ENCODE assay signal across 23 cellular contexts in the genomic region with DNA sequence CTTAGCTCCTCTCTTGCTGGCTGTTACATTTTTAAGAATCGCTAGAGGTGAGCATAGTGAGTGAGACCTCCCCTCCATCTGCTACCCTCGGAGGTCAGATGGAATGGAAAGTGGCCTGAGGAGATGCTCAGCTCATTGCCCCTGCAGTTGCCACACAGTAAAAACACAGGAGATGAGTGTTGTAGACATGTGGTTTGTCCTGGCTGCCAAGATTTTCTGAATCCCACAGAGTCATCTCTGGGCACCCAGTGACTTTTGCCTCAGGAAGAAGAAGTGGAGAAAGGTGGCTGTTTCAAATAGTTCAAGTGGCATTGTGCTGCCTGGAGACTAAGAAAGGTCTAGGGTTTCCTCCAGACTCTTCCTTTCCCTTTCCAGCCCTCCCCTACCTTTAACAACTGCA.
A peak's percentile ranks its signal among the peaks of the same experiment; 100 is the strongest.
DNase-seq lines count a peak whose midpoint lies in the region; ATAC-seq, FAIRE-seq and TF ChIP-seq lines count a peak whose summit lies in the region.
"Had no signal": no experiment of that assay in that cellular context is flagged by ENCODE, and none has a peak within 500 bp of the region (broad histone marks: within the 10 kb centered on the region; RNA-seq: fewer than 3 reads in every experiment).

No MANE protein-coding gene starts in this region.

- no peak overlapping the region for H4K91ac ChIP-seq in H9 (ENCODE audit: insufficient read length, low read depth, low read length)

- ATAC-seq in HG03460 (IDR thresholded peaks at IDR 0.05; ENCODE audit: unreplicated experiment) (no peak), gastrocnemius medialis (no peak)
- ATAC-seq: HepG2 had no signal

- H3K36me3 ChIP-seq in OCI-LY7 (ENCODE audit: insufficient read depth, low read length) (no peaks in the 10 kb centered on the region), gastrocnemius medialis (no peaks in the 10 kb centered on the region), small intestine (ENCODE audit: control insufficient read depth in 2 of 2, insufficient read depth in 2 of 2, low read length in 2 of 2) (no peaks in the 10 kb centered on the region)
- H3K36me3 ChIP-seq: BE2C had no signal

- no peak overlapping the region for H2BK120ac ChIP-seq in H9 (ENCODE audit: low read depth, low read length, poor library complexity, severe bottlenecking)

- H2BK20ac ChIP-seq in H9 (ENCODE audit: low read depth, low read length, poor library complexity, severe bottlenecking): no peak overlapping the region

- TF ChIP-seq CTCF in H9 (conservative IDR thresholded peaks at IDR 0.05): no peak
- TF ChIP-seq CTCF in OCI-LY7 (conservative IDR thresholded peaks at IDR 0.05; ENCODE audit: low read length): no peak
- TF ChIP-seq CTCF in gastrocnemius medialis (IDR thresholded peaks at IDR 0.05 in 4 of 5, conservative IDR thresholded peaks at IDR 0.05 in 1 of 5): no peak

- no peak overlapping the region for H2BK5ac ChIP-seq in H9 (ENCODE audit: insufficient read length, low read length)

- H2BK12ac ChIP-seq in H9 (ENCODE audit: insufficient read length, low read depth, low read length): no peak overlapping the region

- no peak overlapping the region for H3K4me3 Mint-ChIP-seq in H9
- H3K4me3 Mint-ChIP-seq: CD8-positive, alpha-beta memory T cell had no signal

- no peak for FAIRE-seq in small intestine (lab: Jason Lieb, UNC)
- FAIRE-seq: A204.1, GM12892, GM18507, HepG2 had no signal

- peaks cover 0 to 3% (median 0%) of the 10 kb centered on the region in 3 experiments; a peak in 4 of 7 replicates for H3K36me3 Mint-ChIP-seq in H9 (ENCODE audit: insufficient read depth in 1 of 3, low read depth in 3 of 3)
- H3K36me3 Mint-ChIP-seq: CD4-positive, CD25-positive, alpha-beta regulatory T cell; CD8-positive, alpha-beta memory T cell had no signal

- no peaks in the 10 kb centered on the region for H3K23me2 ChIP-seq in H9 (ENCODE audit: insufficient read length, low read depth, low read length, poor library complexity, severe bottlenecking)

- H3K79me2 ChIP-seq in H9 (ENCODE audit: insufficient read depth, low read length) (no peaks in the 10 kb centered on the region), OCI-LY7 (ENCODE audit: insufficient read depth, low read depth, low read length) (no peaks in the 10 kb centered on the region)

- H3K9me3 Mint-ChIP-seq in H9: peaks cover 11 to 22% of the 10 kb centered on the region in 2 experiments; a peak in 4 of 5 replicates

- no peaks in the 10 kb centered on the region for H3K9me2 ChIP-seq in OCI-LY7 (ENCODE audit: insufficient read depth, low read length)

- no peak overlapping the region for H3K4me2 ChIP-seq in H9 (ENCODE audit: insufficient read depth, insufficient read length, low read length)
- no peak overlapping the region for H3K4me2 ChIP-seq in OCI-LY7 (ENCODE audit: low read length)

- no peak overlapping the region for H2AK5ac ChIP-seq in H9 (ENCODE audit: insufficient read length, low read length)

- no peak overlapping the region for H3K27ac ChIP-seq in H9 (ENCODE audit: insufficient read length, low read depth, low read length)
- no peak overlapping the region for H3K27ac ChIP-seq in OCI-LY7 (ENCODE audit: low read depth, low read length, poor library complexity, severe bottlenecking)
- no peak overlapping the region for H3K27ac ChIP-seq in gastrocnemius medialis
- H3K27ac ChIP-seq in small intestine (ENCODE audit: low read depth in 1 of 2, low read length in 1 of 2): no peak overlapping the region

- H4K8ac ChIP-seq in H9 (replicated peaks; ENCODE audit: insufficient read length, low read depth, low read length): no peak overlapping the region

- no CpG with 5 or more reads among the region's 2 CpGs for WGBS in H9 (ENCODE audit: extremely low coverage, insufficient read length, low lambda C conversion rate)
- 68 to 84% (median 70%) methylated on average over 2 of the region's 2 CpGs for WGBS in small intestine, 3 donors

- H3K4me1 ChIP-seq in H9 (ENCODE audit: insufficient read depth, low read length): no peaks in the 10 kb centered on the region
- H3K4me1 ChIP-seq in OCI-LY7 (ENCODE audit: insufficient read depth, low read length, poor library complexity, severe bottlenecking): no peaks in the 10 kb centered on the region
- H3K4me1 ChIP-seq in gastrocnemius medialis: no peaks in the 10 kb centered on the region
- H3K4me1 ChIP-seq in small intestine (ENCODE audit: control insufficient read depth in 2 of 2, insufficient read depth in 1 of 2, low read depth in 1 of 2, low read length in 1 of 2): no peaks in the 10 kb centered on the region
- H3K4me1 ChIP-seq: BE2C, Caco-2 had no signal

- no peak overlapping the region for H3T11ph ChIP-seq in H9 (ENCODE audit: low read length)

- TF ChIP-seq POLR2A in gastrocnemius medialis (IDR thresholded peaks at IDR 0.05): no peak

- DNase-seq in Daoy (ENCODE audit: low read depth): peak; percentile 28
- DNase-seq in H9: no peak
- peak; percentile 49 for DNase-seq in RPMI7951 (ENCODE audit: low read depth)
- DNase-seq in OCI-LY7 (ENCODE audit: low spot score): no peak
- no peak for DNase-seq in gastrocnemius medialis
- DNase-seq in small intestine: no peak
- DNase-seq: BE2C; C1 segment of cervical spinal cord; Caco-2; CD4-positive, CD25-positive, alpha-beta regulatory T cell; CD8-positive, alpha-beta memory T cell; DMS153; DMS79 treated with DMSO at 0.1 percent for 48 hours; GDM1; GOT3; H7; Kasumi-1; KG1 had no signal

- no peak overlapping the region for H2AFZ ChIP-seq in H9 (ENCODE audit: low read length)
- H2AFZ ChIP-seq in OCI-LY7 (ENCODE audit: low read length): no peak overlapping the region

- H3K27ac Mint-ChIP-seq in H9: no peak overlapping the region; a peak in 1 of 7 replicates
- H3K27ac Mint-ChIP-seq: CD4-positive, CD25-positive, alpha-beta regulatory T cell; CD8-positive, alpha-beta memory T cell had no signal

- no peak overlapping the region for H2BK15ac ChIP-seq in H9 (ENCODE audit: low read depth, low read length)

- H3K9me3 ChIP-seq in H9 (ENCODE audit: control insufficient read depth, low read depth, low read length): no peaks in the 10 kb centered on the region
- H3K9me3 ChIP-seq in OCI-LY7 (ENCODE audit: low read length): no peaks in the 10 kb centered on the region
- peaks cover 0 to 5% (median 0%) of the 10 kb centered on the region in 3 donors for H3K9me3 ChIP-seq in gastrocnemius medialis
- no peaks in the 10 kb centered on the region for H3K9me3 ChIP-seq in small intestine (ENCODE audit: control insufficient read depth, low read depth)
- H3K9me3 ChIP-seq: BE2C, Caco-2 had no signal

- no peak overlapping the region for H4K5ac ChIP-seq in H9 (ENCODE audit: insufficient read length, low read depth, low read length)

- H4K20me1 ChIP-seq in H9 (ENCODE audit: control insufficient read depth, insufficient read depth, insufficient read length) (no peaks in the 10 kb centered on the region), OCI-LY7 (ENCODE audit: insufficient read depth, low read length) (no peaks in the 10 kb centered on the region)

- no peak overlapping the region; the same call in 1 of the 2 replicates for H3K14ac ChIP-seq in H9 (ENCODE audit: insufficient read depth, low read length)

- peak overlapping the region; percentile 21 for H3K18ac ChIP-seq in H9 (ENCODE audit: insufficient read length, low read depth, low read length)

- H3K4ac ChIP-seq in H9 (ENCODE audit: low read depth, low read length): no peak overlapping the region

- H3K79me1 ChIP-seq in H9 (ENCODE audit: insufficient read depth, low read depth, low read length, poor library complexity, severe bottlenecking): no peaks in the 10 kb centered on the region

- no peaks in the 10 kb centered on the region for H3K4me1 Mint-ChIP-seq in H9
- H3K4me1 Mint-ChIP-seq: CD4-positive, CD25-positive, alpha-beta regulatory T cell; CD8-positive, alpha-beta memory T cell had no signal

- no TSS peak for BruUV-seq in OCI-LY7 (replicated peaks; lab: Mats Ljungman, UMichigan)

- POLR2A ChIA-PET in OCI-LY7 (lab: Charles Lee): no interaction called here

- CTCF ChIA-PET in OCI-LY7 (lab: Charles Lee; ENCODE audit: unreplicated experiment): no interaction called here

- H3K27me3 ChIP-seq in H9 (ENCODE audit: insufficient read depth, low read length) (no peaks in the 10 kb centered on the region), gastrocnemius medialis (no peaks in the 10 kb centered on the region), small intestine (ENCODE audit: control insufficient read depth in 2 of 2, insufficient read depth in 2 of 2, low read length in 2 of 2) (no peaks in the 10 kb centered on the region)
- H3K27me3 ChIP-seq: BE2C had no signal

- H3K27me3 Mint-ChIP-seq in H9 (ENCODE audit: low read depth): peaks cover 5% of the 10 kb centered on the region; the same call in 1 of the 2 replicates
- H3K27me3 Mint-ChIP-seq: CD4-positive, CD25-positive, alpha-beta regulatory T cell had no signal

- H3K9ac ChIP-seq in H9 (ENCODE audit: extremely low read depth, insufficient read length, low read length): no peak overlapping the region

- H3K23ac ChIP-seq in H9 (ENCODE audit: insufficient read length, low read depth, low read length): no peak overlapping the region

- H3K56ac ChIP-seq in H9 (ENCODE audit: insufficient read length, low read depth, low read length): no peak overlapping the region

- in situ Hi-C loops in gastrocnemius medialis (cut with MboI; ENCODE audit: low sequenced_read_pairs in 4 of 4): no loop called here

- H3K4me3 ChIP-seq in OCI-LY7 (ENCODE audit: low read depth, low read length, poor library complexity, severe bottlenecking): no peak overlapping the region
- H3K4me3 ChIP-seq in gastrocnemius medialis: no peak overlapping the region
- no peak overlapping the region for H3K4me3 ChIP-seq in small intestine (ENCODE audit: low read depth in 1 of 2, low read length in 2 of 2)

- intact Hi-C loops in OCI-LY7 (cut with micrococcal nuclease; ENCODE audit: unreplicated experiment) (no loop called here), gastrocnemius medialis (cut with DNase I; ENCODE audit: low total_unique reads) (no loop called here)

Comparison
In these comparisons a context has a peak if more than half of its experiments do, and no peak if none do; other contexts are left out.
1. DNase-seq: peak in Daoy (single experiment) and RPMI7951 (single experiment); none in H9 (single experiment), OCI-LY7 (single experiment), gastrocnemius medialis (0 of 2) and small intestine (single experiment).